ENCODE assay signal across 24 cellular contexts in the genomic region with DNA sequence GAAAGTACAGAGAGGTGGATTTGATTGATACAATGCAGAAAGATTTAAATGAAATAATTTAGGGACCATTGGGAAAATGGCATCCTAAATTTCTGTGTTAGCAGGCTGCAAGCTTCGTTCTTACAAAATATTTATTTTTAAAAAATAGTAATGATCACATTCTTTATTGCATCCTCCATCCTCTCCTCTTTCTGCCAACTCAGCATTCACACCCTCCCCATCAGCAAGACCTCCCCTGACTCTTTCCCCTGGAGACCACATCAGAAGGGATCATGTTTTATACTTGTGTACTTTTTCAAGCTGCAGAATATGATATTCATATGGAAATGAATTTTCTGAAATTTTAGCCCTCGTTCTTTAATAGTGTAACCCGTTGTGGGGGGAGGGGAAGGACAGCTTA.
"Had no signal": no experiment of that assay in that cellular context is flagged by ENCODE, and none has a peak within 500 bp of the region (broad histone marks: within the 10 kb centered on the region; RNA-seq: fewer than 3 reads in every experiment).

No MANE protein-coding gene starts in this region.

- H3K4me3 ChIP-seq: ascending aorta, cardiac muscle cell, colonic mucosa, esophagus squamous epithelium, heart right ventricle, spleen, thoracic aorta, uterus had no signal

- H3K36me3 ChIP-seq: ascending aorta, cardiac muscle cell, colonic mucosa, esophagus squamous epithelium, heart right ventricle, spleen, thoracic aorta, uterus had no signal

- H3K27me3 ChIP-seq: ascending aorta, cardiac muscle cell, colonic mucosa, esophagus squamous epithelium, heart right ventricle, spleen, uterus had no signal

- DNase-seq: activated CD4-positive, alpha-beta T cell treated with anti-CD3 and anti-CD28 coated beads for 4 hours; activated CD4-positive, alpha-beta T cell treated with anti-CD3 and anti-CD28 coated beads, Interleukin-2, amount 50 U/mL, for 48 hours; activated CD8-positive, alpha-beta memory T cell treated with anti-CD3 and anti-CD28 coated beads for 24 hours; activated gamma-delta T cell; activated naive CD4-positive, alpha-beta T cell treated with anti-CD3 and anti-CD28 coated beads, Interleukin-2, amount 10 ng/mL, durations not matched to agents 7 days and 5 days; activated naive CD8-positive, alpha-beta T cell treated with anti-CD3 and anti-CD28 coated beads, Interleukin-2, amount 10 ng/mL, durations not matched to agents 7 days and 5 days; cerebellar nuclear complex; colonic mucosa; effector CD8-positive, alpha-beta T cell; esophagus squamous epithelium; foreskin melanocyte; heart right ventricle; midbrain; naive thymus-derived CD4-positive, alpha-beta T cell; posterior cingulate gyrus; right cardiac atrium; spleen; stimulated activated naive CD8-positive, alpha-beta T cell treated with anti-CD3 and anti-CD28 coated beads, Interleukin-15, Interleukin-2, amounts not matched to agents 100 U/mL and 50 U/mL, for 24 hours; uterus had no signal

- H3K4me1 ChIP-seq: ascending aorta, colonic mucosa, esophagus squamous epithelium, uterus had no signal

- ATAC-seq: heart right ventricle; naive thymus-derived CD4-positive, alpha-beta T cell; right cardiac atrium; stimulated activated naive CD8-positive, alpha-beta T cell treated with anti-CD3 and anti-CD28 coated beads, Interleukin-15, Interleukin-2, amounts not matched to agents 100 U/mL and 50 U/mL, for 24 hours had no signal

- H3K27ac ChIP-seq: ascending aorta, cardiac muscle cell, colonic mucosa, epithelial cell of prostate, esophagus squamous epithelium, heart right ventricle, spleen, thoracic aorta, uterus, VCaP had no signal

- H3K9me3 ChIP-seq: ascending aorta, colonic mucosa, esophagus squamous epithelium, heart right ventricle, spleen, thoracic aorta, uterus had no signal
